Comparison of ENCODE assay signal across 25 cellular contexts in the genomic region with DNA sequence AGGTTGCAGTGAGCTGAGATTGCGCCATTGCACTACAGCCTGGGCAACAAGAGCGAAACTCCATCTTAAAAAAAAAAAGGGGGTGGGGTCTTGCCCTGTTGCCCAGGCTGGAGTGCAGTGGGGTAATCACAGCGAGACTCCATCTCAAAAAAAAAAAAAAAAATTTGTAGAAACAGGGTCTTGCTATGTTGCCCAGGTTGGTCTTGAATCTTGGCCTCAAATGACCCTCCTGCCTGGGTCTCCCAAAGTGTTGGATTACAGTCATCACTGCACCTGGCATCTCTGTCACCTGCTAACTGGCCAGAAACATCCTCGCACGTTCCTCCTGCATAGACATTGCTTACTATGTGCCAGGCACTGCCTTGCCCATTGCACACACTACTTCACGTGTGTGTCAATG. TPM values are rescaled to one million over a fixed set of nuclear protein-coding genes. Genes with fewer than 3 reads are reported as not detected.
DNase-seq lines count a peak whose midpoint lies in the region; ATAC-seq, FAIRE-seq and TF ChIP-seq lines count a peak whose summit lies in the region.
"Had no signal": no experiment of that assay in that cellular context is flagged by ENCODE, and none has a peak within 500 bp of the region (broad histone marks: within the 10 kb centered on the region; RNA-seq: fewer than 3 reads in every experiment).

No MANE protein-coding gene starts in this region.

- CTCF ChIA-PET in GM12878 (lab: Yijun Ruan, JAX) = interaction anchor here (1.4 kb wide), 1 partner anchor 34 kb away, joined by 3 read pairs; no protein-coding TSS in a partner anchor
- CTCF ChIA-PET in T-cell (lab: Charles Lee) = interaction anchor here in 1 of 2 donors (0.6 kb wide), 1 partner anchor 23 kb away, joined by 5 read pairs; no protein-coding TSS in a partner anchor

- H3K79me2 ChIP-seq in GM12878 (ENCODE audit: control insufficient read depth, insufficient read depth, low read length) = no peaks in the 10 kb centered on the region

- FAIRE-seq in GM12891 (lab: Jason Lieb, UNC) (peak; percentile 62), GM12878 (lab: Jason Lieb, UNC) (no peak)
- FAIRE-seq: A204.1, H1 had no signal

- H4K20me1 ChIP-seq in GM12878 (ENCODE audit: control insufficient read depth, insufficient read depth) = no peaks in the 10 kb centered on the region

- H3K27ac Mint-ChIP-seq in nephron progenitor cell (peak overlapping the region; percentile 82), T-cell (no peak overlapping the region)
- H3K27ac Mint-ChIP-seq: CD4-positive, alpha-beta T cell had no signal

- H3K36me3 Mint-ChIP-seq in nephron progenitor cell (ENCODE audit: low read depth) (peaks cover 5% of the 10 kb centered on the region), T-cell (peaks cover 6% of the 10 kb centered on the region)

- no peaks in the 10 kb centered on the region for H3K9me3 Mint-ChIP-seq in nephron progenitor cell
- no peaks in the 10 kb centered on the region for H3K9me3 Mint-ChIP-seq in T-cell
- H3K9me3 Mint-ChIP-seq: CD4-positive, alpha-beta T cell had no signal

- in situ Hi-C loops in GM12878 (cut with MboI) = loop anchor here (5.0 kb wide), 1 partner anchor 35 kb away; no protein-coding TSS in a partner anchor

- no peak for TF ChIP-seq POLR2A in GM12891 (IDR thresholded peaks at IDR 0.05; ENCODE audit: low read depth, low read length)
- TF ChIP-seq POLR2A in GM12878 (IDR thresholded peaks at IDR 0.05; ENCODE audit: low read depth, low read length) = no peak

- H3K9me3 ChIP-seq in GM12878 (replicated peaks; ENCODE audit: control insufficient read depth, insufficient read depth, low read length) = no peaks in the 10 kb centered on the region
- H3K9me3 ChIP-seq: BLaER1 treated with 17β-estradiol and CSF1 and Interleukin-3, amounts not matched to agents 10 nM and 100 nM had no signal

- TF ChIP-seq CTCF in GM12878 (IDR thresholded peaks at IDR 0.05 in 2 of 3, conservative IDR thresholded peaks at IDR 0.05 in 1 of 3; ENCODE audit: control insufficient read depth in 2 of 3, extremely low read depth in 1 of 3, insufficient read depth in 1 of 3, low read depth in 3 of 3, low read length in 3 of 3) (no peak), nephron progenitor cell (IDR thresholded peaks at IDR 0.05) (no peak)

- TF ChIP-seq RAD21 in GM12878 (IDR thresholded peaks at IDR 0.05; ENCODE audit: insufficient read depth, low read depth, low read length) = no peak

- RAD21 ChIA-PET in GM12878 (lab: Charles Lee; ENCODE audit: unreplicated experiment) = no interaction called here

- DNase-seq in GM12891 (ENCODE audit: insufficient read length, low spot score) = no peak
- DNase-seq in GM12878 (ENCODE audit: low read depth, low spot score) = no peak
- DNase-seq in nephron progenitor cell = no peak
- no peak for DNase-seq in SIG-M5 (lab: John Stamatoyannopoulos, UW)
- no peak for DNase-seq in T-cell
- DNase-seq: AML-193; CD4-positive, alpha-beta T cell; DMS53; HCEC 1CT; Karpas-422; NCI-H1092 treated with DMSO at 0.1 percent for 48 hours; NCI-H1436; NCI-H187; NCI-H2081 treated with DMSO at 0.1 percent for 48 hours; NCI-H2171; NCI-H226; NCI-H510A; NCI-H69; RPMI8226; SHP77 had no signal

- no peaks in the 10 kb centered on the region for H3K36me3 ChIP-seq in GM12878 (ENCODE audit: control insufficient read depth in 2 of 2, insufficient read depth in 2 of 2, low read length in 1 of 2)

- no peak overlapping the region for H3K4me3 Mint-ChIP-seq in nephron progenitor cell
- H3K4me3 Mint-ChIP-seq in T-cell = no peak overlapping the region
- H3K4me3 Mint-ChIP-seq: CD4-positive, alpha-beta T cell had no signal

- H3K4me2 ChIP-seq in GM12878 (ENCODE audit: control insufficient read depth, insufficient read depth) = no peak overlapping the region

- 55% methylated on average over 6 of the region's 6 CpGs for WGBS in GM12878 (ENCODE audit: insufficient coverage, insufficient replicate concordance, low lambda C conversion rate, missing lambda C conversion rate)

- POLR2A ChIA-PET in GM12878 (lab: Charles Lee) = no interaction called here
- POLR2A ChIA-PET in T-cell (lab: Charles Lee) = no interaction called here

- H3K27me3 ChIP-seq in GM12878 (replicated peaks in 1 of 2; ENCODE audit: control insufficient read depth in 2 of 2, insufficient read depth in 2 of 2, low read length in 1 of 2) = no peaks in the 10 kb centered on the region

- no peak overlapping the region for H2AFZ ChIP-seq in GM12878 (ENCODE audit: control insufficient read depth, low read depth, low read length)

- no peak overlapping the region for H3K4me3 ChIP-seq in GM12878
- H3K4me3 ChIP-seq: BLaER1 treated with 17β-estradiol and CSF1 and Interleukin-3, amounts not matched to agents 10 nM and 100 nM; SK-N-MC had no signal

- H3K27ac ChIP-seq in GM12878 (ENCODE audit: control insufficient read depth, insufficient read depth) = no peak overlapping the region
- H3K27ac ChIP-seq: BLaER1 treated with 17β-estradiol and CSF1 and Interleukin-3, amounts not matched to agents 10 nM and 100 nM had no signal

- H3K27me3 Mint-ChIP-seq in nephron progenitor cell (ENCODE audit: low read depth, poor library complexity) (peaks cover 3% of the 10 kb centered on the region), T-cell (no peaks in the 10 kb centered on the region)
- H3K27me3 Mint-ChIP-seq: CD4-positive, alpha-beta T cell had no signal

- peaks cover 37% of the 10 kb centered on the region for H3K4me1 Mint-ChIP-seq in nephron progenitor cell
- H3K4me1 Mint-ChIP-seq in T-cell = peaks cover 7 to 16% (median 13%) of the 10 kb centered on the region in 3 donors

- intact Hi-C loops in GM12878 (cut with micrococcal nuclease; ENCODE audit: unreplicated experiment) = no loop called here

- no peaks in the 10 kb centered on the region; the same call in 1 of the 2 replicates for H3K4me1 ChIP-seq in GM12878 (ENCODE audit: control insufficient read depth, insufficient read depth, low read length)

- BruUV-seq in GM12878 (replicated peaks; lab: Mats Ljungman, UMichigan) = no TSS peak

- no peak for ATAC-seq in GM12878
- no peak for ATAC-seq in T-cell (replicated peaks in 1 of 4)

- TF ChIP-seq EP300 in GM12878 (IDR thresholded peaks at IDR 0.05; ENCODE audit: borderline replicate concordance in 1 of 2, control insufficient read depth in 1 of 2, low read depth in 2 of 2, low read length in 2 of 2) = no peak

- H3K9ac ChIP-seq in GM12878 (ENCODE audit: control insufficient read depth, insufficient read depth, low read length) = no peak overlapping the region

- SMC1A ChIA-PET in GM12878 (lab: Charles Lee; ENCODE audit: uncharacterized antibody, unreplicated experiment) = no interaction called here

RNA-seq across cellular contexts. Expression of a gene that starts 14.1 kb away (rescaled TPM):
- polyA plus RNA-seq in GM12891 (2012; ENCODE audit: low read depth, missing spikeins) = 0.94 TPM
- total RNA-seq in GM12878 (2013; cell fraction: nucleolus; rRNA removed) = 2.0 TPM in 1 of 2 replicates, not detected in the other
- total RNA-seq in GM12878 (2014; rRNA removed) = not detected in 2 replicates
- 0.32 and 0.49 TPM in 2 replicates for total RNA-seq in GM12878 (2014; rRNA removed; fragmentation: Illumina TruSeq; extraction: Trizol)
- 0.27 and 0.38 TPM in 2 replicates for total RNA-seq in GM12878 (2021)
- polyA plus RNA-seq in GM12878 (2011; ENCODE audit: low read depth) = 0.18 TPM
- polyA plus RNA-seq in GM12878 (2011; rRNA removed) = 0.12 TPM in 1 of 2 replicates, not detected in the other
- polyA plus RNA-seq in GM12878 (2011; cell fraction: cytosol; rRNA removed) = 0.07 and 0.15 TPM in 2 replicates
- 0.09 TPM in 1 of 2 replicates, not detected in the other for polyA plus RNA-seq in GM12878 (2011; cell fraction: nucleus; rRNA removed)
- 1.0 and 3.9 TPM in 2 replicates for polyA plus RNA-seq in GM12878 (2012)
- polyA plus RNA-seq in GM12878 (2014; fragmentation: Illumina TruSeq; extraction: Trizol) = 0.21 TPM in 1 of 2 replicates, not detected in the other
- not detected for polyA plus RNA-seq in GM12878 (2014; fragmentation: Nextera tagmentation; extraction: Ambion mirVana)
- 0.96 and 1.7 TPM in 2 replicates for polyA plus RNA-seq in GM12878 (2014; rRNA removed)
- polyA plus RNA-seq in GM12878 (2016; fragmentation: Nextera tagmentation; extraction: Ambion mirVana) = under 1 TPM; 0.49 to 0.99 TPM
- polyA minus RNA-seq in GM12878 (2011; rRNA and poly(A)+ RNA removed) = not detected in 2 replicates
- polyA minus RNA-seq in GM12878 (2011; cell fraction: cytosol; rRNA and poly(A)+ RNA removed) = not detected in 2 replicates
- polyA minus RNA-seq in GM12878 (2011; cell fraction: nucleus; rRNA and poly(A)+ RNA removed) = not detected in 2 replicates
- total RNA-seq in T-cell = 1 to 10 TPM; 1.2 to 5.7 (median 1.3) TPM

RNA-seq across cellular contexts. Expression of a gene that starts 29.5 kb away (rescaled TPM):
- 1.4 TPM for polyA plus RNA-seq in GM12891 (2012; ENCODE audit: low read depth, missing spikeins)
- total RNA-seq in GM12878 (2013; cell fraction: nucleolus; rRNA removed) = 2.1 and 3.3 TPM in 2 replicates
- total RNA-seq in GM12878 (2014; rRNA removed) = 0.51 TPM in 1 of 2 replicates, not detected in the other
- not detected in 2 replicates for total RNA-seq in GM12878 (2014; rRNA removed; fragmentation: Illumina TruSeq; extraction: Trizol)
- 0.56 and 2.4 TPM in 2 replicates for total RNA-seq in GM12878 (2021)
- 1.00 TPM for polyA plus RNA-seq in GM12878 (2011; ENCODE audit: low read depth)
- 0.78 and 0.81 TPM in 2 replicates for polyA plus RNA-seq in GM12878 (2011; rRNA removed)
- 0.60 and 0.65 TPM in 2 replicates for polyA plus RNA-seq in GM12878 (2011; cell fraction: cytosol; rRNA removed)
- polyA plus RNA-seq in GM12878 (2011; cell fraction: nucleus; rRNA removed) = 0.54 and 0.93 TPM in 2 replicates
- polyA plus RNA-seq in GM12878 (2012) = 1.7 and 2.5 TPM in 2 replicates
- polyA plus RNA-seq in GM12878 (2014; fragmentation: Illumina TruSeq; extraction: Trizol) = 0.19 TPM in 1 of 2 replicates, not detected in the other
- under 1 TPM in 1 of 2 experiments, not detected in 1; 0.18 TPM for polyA plus RNA-seq in GM12878 (2014; fragmentation: Nextera tagmentation; extraction: Ambion mirVana)
- 0.29 and 0.49 TPM in 2 replicates for polyA plus RNA-seq in GM12878 (2014; rRNA removed)
- polyA plus RNA-seq in GM12878 (2016; fragmentation: Nextera tagmentation; extraction: Ambion mirVana) = under 1 TPM; 0.11 to 0.43 TPM
- polyA minus RNA-seq in GM12878 (2011; rRNA and poly(A)+ RNA removed) = not detected in 2 replicates
- not detected in 2 replicates for polyA minus RNA-seq in GM12878 (2011; cell fraction: cytosol; rRNA and poly(A)+ RNA removed)
- 0.24 TPM in 1 of 2 replicates, not detected in the other for polyA minus RNA-seq in GM12878 (2011; cell fraction: nucleus; rRNA and poly(A)+ RNA removed)
- 10 to 100 TPM; 20.3 to 41.5 (median 26.4) TPM for total RNA-seq in T-cell

RNA-seq across cellular contexts. Expression of a gene that starts 38.4 kb away (rescaled TPM):
- 49.2 TPM for polyA plus RNA-seq in GM12891 (2012; ENCODE audit: low read depth, missing spikeins)
- total RNA-seq in GM12878 (2013; cell fraction: nucleolus; rRNA removed) = 16.5 and 19.8 TPM in 2 replicates
- total RNA-seq in GM12878 (2014; rRNA removed) = 68.6 and 75.3 TPM in 2 replicates
- total RNA-seq in GM12878 (2014; rRNA removed; fragmentation: Illumina TruSeq; extraction: Trizol) = 34.2 and 38.6 TPM in 2 replicates
- 51.8 and 55.0 TPM in 2 replicates for total RNA-seq in GM12878 (2021)
- polyA plus RNA-seq in GM12878 (2011; ENCODE audit: low read depth) = 19.9 TPM
- polyA plus RNA-seq in GM12878 (2011; rRNA removed) = 25.0 and 45.1 TPM in 2 replicates
- 81.2 and 120 TPM in 2 replicates for polyA plus RNA-seq in GM12878 (2011; cell fraction: cytosol; rRNA removed)
- polyA plus RNA-seq in GM12878 (2011; cell fraction: nucleus; rRNA removed) = 97.3 and 127 TPM in 2 replicates
- polyA plus RNA-seq in GM12878 (2012) = 45.3 and 48.3 TPM in 2 replicates
- polyA plus RNA-seq in GM12878 (2014; fragmentation: Illumina TruSeq; extraction: Trizol) = 12.4 and 27.9 TPM in 2 replicates
- 10 to 100 TPM in 1 of 2 experiments, 1 to 10 TPM in 1; 7.2 to 20.1 TPM for polyA plus RNA-seq in GM12878 (2014; fragmentation: Nextera tagmentation; extraction: Ambion mirVana)
- 65.5 and 70.6 TPM in 2 replicates for polyA plus RNA-seq in GM12878 (2014; rRNA removed)
- polyA plus RNA-seq in GM12878 (2016; fragmentation: Nextera tagmentation; extraction: Ambion mirVana) = 10 to 100 TPM; 75.8 to 85.5 TPM
- polyA minus RNA-seq in GM12878 (2011; rRNA and poly(A)+ RNA removed) = 44.5 and 78.1 TPM in 2 replicates
- 20.8 and 31.5 TPM in 2 replicates for polyA minus RNA-seq in GM12878 (2011; cell fraction: cytosol; rRNA and poly(A)+ RNA removed)
- 16.6 and 24.8 TPM in 2 replicates for polyA minus RNA-seq in GM12878 (2011; cell fraction: nucleus; rRNA and poly(A)+ RNA removed)
- 100 to 1,000 TPM; 152 to 297 (median 176) TPM for total RNA-seq in T-cell

RNA-seq across cellular contexts. Expression of a gene that starts 39.2 kb away (rescaled TPM):
- 1.1 TPM for polyA plus RNA-seq in GM12891 (2012; ENCODE audit: low read depth, missing spikeins)
- 1.2 and 2.2 TPM in 2 replicates for total RNA-seq in GM12878 (2013; cell fraction: nucleolus; rRNA removed)
- total RNA-seq in GM12878 (2014; rRNA removed) (1.3 TPM in 2 replicates), GM12878 (2014; rRNA removed; fragmentation: Illumina TruSeq; extraction: Trizol) (0.40 and 0.46 TPM in 2 replicates), GM12878 (2021) (0.82 and 1.6 TPM in 2 replicates), T-cell (1 to 10 TPM in 3 of 5 donors, under 1 TPM in 2; 0.37 to 1.7 (median 1.2) TPM)
- polyA plus RNA-seq in GM12878 (2011; ENCODE audit: low read depth) = 1.8 TPM
- polyA plus RNA-seq in GM12878 (2011; rRNA removed) (0.37 and 1.3 TPM in 2 replicates), GM12878 (2014; fragmentation: Illumina TruSeq; extraction: Trizol) (0.50 and 1.0 TPM in 2 replicates), GM12878 (2014; fragmentation: Nextera tagmentation; extraction: Ambion mirVana) (under 1 TPM; 0.09 to 0.21 TPM), GM12878 (2014; rRNA removed) (1.6 and 2.1 TPM in 2 replicates), GM12878 (2016; fragmentation: Nextera tagmentation; extraction: Ambion mirVana) (1 to 10 TPM in 1 of 2 experiments, under 1 TPM in 1; 0.66 to 1.1 TPM)
- 1.3 and 1.6 TPM in 2 replicates for polyA plus RNA-seq in GM12878 (2011; cell fraction: cytosol; rRNA removed)
- 1.1 and 1.4 TPM in 2 replicates for polyA plus RNA-seq in GM12878 (2011; cell fraction: nucleus; rRNA removed)
- polyA plus RNA-seq in GM12878 (2012) = 0.76 and 1.0 TPM in 2 replicates
- polyA minus RNA-seq in GM12878 (2011; rRNA and poly(A)+ RNA removed) = 0.44 and 2.5 TPM in 2 replicates
- 1.1 and 1.8 TPM in 2 replicates for polyA minus RNA-seq in GM12878 (2011; cell fraction: cytosol; rRNA and poly(A)+ RNA removed)
- 2.4 and 4.3 TPM in 2 replicates for polyA minus RNA-seq in GM12878 (2011; cell fraction: nucleus; rRNA and poly(A)+ RNA removed)
- total RNA-seq: G401 had no signal

RNA-seq across cellular contexts. Expression of a gene that starts 45.7 kb away (rescaled TPM):
- polyA plus RNA-seq in GM12891 (2012; ENCODE audit: low read depth, missing spikeins) = 6,855 TPM
- 652 and 681 TPM in 2 replicates for total RNA-seq in GM12878 (2013; cell fraction: nucleolus; rRNA removed)
- 4,375 and 4,445 TPM in 2 replicates for total RNA-seq in GM12878 (2014; rRNA removed)
- 5,436 and 5,566 TPM in 2 replicates for total RNA-seq in GM12878 (2014; rRNA removed; fragmentation: Illumina TruSeq; extraction: Trizol)
- total RNA-seq in GM12878 (2021) = 2,768 and 2,873 TPM in 2 replicates
- polyA plus RNA-seq in GM12878 (2011; ENCODE audit: low read depth) = 7,313 TPM
- 2,519 and 3,846 TPM in 2 replicates for polyA plus RNA-seq in GM12878 (2011; rRNA removed)
- 5,437 and 7,191 TPM in 2 replicates for polyA plus RNA-seq in GM12878 (2011; cell fraction: cytosol; rRNA removed)
- 1,670 and 1,694 TPM in 2 replicates for polyA plus RNA-seq in GM12878 (2011; cell fraction: nucleus; rRNA removed)
- 5,725 and 6,770 TPM in 2 replicates for polyA plus RNA-seq in GM12878 (2012)
- 9,872 and 11,122 TPM in 2 replicates for polyA plus RNA-seq in GM12878 (2014; fragmentation: Illumina TruSeq; extraction: Trizol)
- polyA plus RNA-seq in GM12878 (2014; fragmentation: Nextera tagmentation; extraction: Ambion mirVana) = 1,000 to 10,000 TPM; 4,277 to 4,566 TPM
- 5,188 and 5,232 TPM in 2 replicates for polyA plus RNA-seq in GM12878 (2014; rRNA removed)
- 1,000 to 10,000 TPM; 1,714 to 1,771 TPM for polyA plus RNA-seq in GM12878 (2016; fragmentation: Nextera tagmentation; extraction: Ambion mirVana)
- polyA minus RNA-seq in GM12878 (2011; rRNA and poly(A)+ RNA removed) = 1,409 and 1,631 TPM in 2 replicates
- polyA minus RNA-seq in GM12878 (2011; cell fraction: cytosol; rRNA and poly(A)+ RNA removed) = 519 and 537 TPM in 2 replicates
- 175 and 221 TPM in 2 replicates for polyA minus RNA-seq in GM12878 (2011; cell fraction: nucleus; rRNA and poly(A)+ RNA removed)
- 1,000 to 10,000 TPM; 2,401 to 3,215 (median 2,914) TPM for total RNA-seq in T-cell

Comparison
In these comparisons a context has a peak if more than half of its experiments do, and no peak if none do; other contexts are left out.
1. RNA of a gene that starts 29.5 kb away (total RNA-seq): 20.3 to 41.5 TPM in T-cell; 0.51 to 3.3 TPM in GM12878; every median in the first group is over 4 times any median in the second.